ENCODE assay signal across 21 cellular contexts in genomic region chr15:73322665-73323373, GRCh38. TPM values are rescaled to one million over a fixed set of nuclear protein-coding genes. Genes with fewer than 3 reads are reported as not detected.
A peak's percentile ranks its signal among the peaks of the same experiment; 100 is the strongest.
DNase-seq lines count a peak whose midpoint lies in the region; ATAC-seq, FAIRE-seq and TF ChIP-seq lines count a peak whose summit lies in the region.
"Had no signal": no experiment of that assay in that cellular context is flagged by ENCODE, and none has a peak within 500 bp of the region (broad histone marks: within the 10 kb centered on the region; RNA-seq: fewer than 3 reads in every experiment).

No MANE protein-coding gene starts in this region.

- H3K36me3 Mint-ChIP-seq in activated naive CD4-positive, alpha-beta T cell treated with anti-CD3 and anti-CD28 coated beads, Interleukin-2, amount 10 ng/mL, durations not matched to agents 7 days and 5 days = no peaks in the 10 kb centered on the region
- no peaks in the 10 kb centered on the region for H3K36me3 Mint-ChIP-seq in activated naive CD4-positive, alpha-beta T cell treated with anti-CD3 and anti-CD28 coated beads, Interleukin-2, amount 50 U/mL, for 72 hours
- no peaks in the 10 kb centered on the region for H3K36me3 Mint-ChIP-seq in chondrocyte (ENCODE audit: low read depth)
- H3K36me3 Mint-ChIP-seq: CD4-positive, alpha-beta memory T cell had no signal

- no peak overlapping the region for H3K4me3 Mint-ChIP-seq in activated naive CD4-positive, alpha-beta T cell treated with anti-CD3 and anti-CD28 coated beads, Interleukin-2, amount 10 ng/mL, durations not matched to agents 7 days and 5 days
- no peak overlapping the region for H3K4me3 Mint-ChIP-seq in chondrocyte (ENCODE audit: unreplicated experiment)
- H3K4me3 Mint-ChIP-seq: HFFc6 had no signal

- H3K27me3 Mint-ChIP-seq in activated naive CD4-positive, alpha-beta T cell treated with anti-CD3 and anti-CD28 coated beads, Interleukin-2, amount 10 ng/mL, durations not matched to agents 7 days and 5 days = peaks cover 41% of the 10 kb centered on the region
- peaks cover 9% of the 10 kb centered on the region for H3K27me3 Mint-ChIP-seq in chondrocyte (ENCODE audit: low read depth)

- H3K4me1 ChIP-seq in osteoblast (ENCODE audit: insufficient read depth, low read length) = no peaks in the 10 kb centered on the region
- H3K4me1 ChIP-seq: BE2C, SJCRH30 had no signal

- H3K27ac ChIP-seq in osteoblast (ENCODE audit: low read depth, low read length) = no peak overlapping the region
- H3K27ac ChIP-seq: KMS-11, PC-9, SJCRH30 had no signal

- H3K27ac Mint-ChIP-seq in activated naive CD4-positive, alpha-beta T cell treated with anti-CD3 and anti-CD28 coated beads, Interleukin-2, amount 10 ng/mL, durations not matched to agents 7 days and 5 days = no peak overlapping the region
- no peak overlapping the region for H3K27ac Mint-ChIP-seq in activated naive CD4-positive, alpha-beta T cell treated with anti-CD3 and anti-CD28 coated beads, Interleukin-2, amount 50 U/mL, for 72 hours
- no peak overlapping the region for H3K27ac Mint-ChIP-seq in chondrocyte (ENCODE audit: unreplicated experiment)
- H3K27ac Mint-ChIP-seq: CD4-positive, alpha-beta memory T cell; HFFc6 had no signal

- CTCF ChIA-PET in activated naive CD4-positive, alpha-beta T cell treated with anti-CD3 and anti-CD28 coated beads, Interleukin-2, amount 10 ng/mL, durations not matched to agents 7 days and 5 days (lab: Charles Lee) = no interaction called here

- H3K9me3 Mint-ChIP-seq in activated naive CD4-positive, alpha-beta T cell treated with anti-CD3 and anti-CD28 coated beads, Interleukin-2, amount 10 ng/mL, durations not matched to agents 7 days and 5 days = no peaks in the 10 kb centered on the region
- H3K9me3 Mint-ChIP-seq in activated naive CD4-positive, alpha-beta T cell treated with anti-CD3 and anti-CD28 coated beads, Interleukin-2, amount 50 U/mL, for 72 hours = no peaks in the 10 kb centered on the region
- no peaks in the 10 kb centered on the region for H3K9me3 Mint-ChIP-seq in chondrocyte (ENCODE audit: low read depth)
- H3K9me3 Mint-ChIP-seq: CD4-positive, alpha-beta memory T cell; HFFc6 had no signal

- no peaks in the 10 kb centered on the region for H3K9me3 ChIP-seq in osteoblast (ENCODE audit: low read depth, low read length)
- H3K9me3 ChIP-seq: BE2C, SJCRH30 had no signal

- DNase-seq in activated naive CD4-positive, alpha-beta T cell treated with anti-CD3 and anti-CD28 coated beads, Interleukin-2, amount 10 ng/mL, durations not matched to agents 7 days and 5 days = peak; percentile 10
- no peak for DNase-seq in activated naive CD4-positive, alpha-beta T cell treated with anti-CD3 and anti-CD28 coated beads, Interleukin-2, amount 50 U/mL, for 72 hours (ENCODE audit: low spot score in 2 of 2)
- DNase-seq in Daoy (ENCODE audit: low read depth) (peak; percentile 36), chondrocyte (ENCODE audit: low spot score) (peak; percentile 85), osteoblast (ENCODE audit: insufficient read length, low spot score, missing footprints) (peak; percentile 88), GM19239 (ENCODE audit: insufficient read length, low spot score) (no peak), glomerular visceral epithelial cell (ENCODE audit: extremely low spot score) (no peak), GM19238 (ENCODE audit: insufficient read length, low spot score) (no peak)
- DNase-seq: BE2C; CD4-positive, alpha-beta memory T cell; DMS153; GF-D8; HFFc6; NCI-H187 treated with DMSO at 0.1 percent for 48 hours; NCI-H226; PC-9 had no signal

- H3K27me3 ChIP-seq in osteoblast (ENCODE audit: insufficient read depth, low read length) = peaks cover 11% of the 10 kb centered on the region

- no peak for ATAC-seq in activated naive CD4-positive, alpha-beta T cell treated with anti-CD3 and anti-CD28 coated beads, Interleukin-2, amount 50 U/mL, for 72 hours
- ATAC-seq: GM12878 had no signal

- no peak overlapping the region for H2AFZ ChIP-seq in osteoblast (ENCODE audit: low read length)
- H2AFZ ChIP-seq: PC-9 had no signal

- no peak overlapping the region for H3K4me2 ChIP-seq in osteoblast (ENCODE audit: insufficient read depth, low read length)
- H3K4me2 ChIP-seq: KMS-11, PC-9 had no signal

- no peak for FAIRE-seq in GM19239 (lab: Jason Lieb, UNC)
- FAIRE-seq: A204.1, GM12878, GM18507 had no signal

- no peaks in the 10 kb centered on the region for H3K79me2 ChIP-seq in osteoblast (ENCODE audit: insufficient read depth, low read length)

- no peak for TF ChIP-seq CTCF in chondrocyte (IDR thresholded peaks at IDR 0.05)
- TF ChIP-seq CTCF in osteoblast (IDR thresholded peaks at IDR 0.05; ENCODE audit: extremely low read depth, low read depth, low read length) = no peak

- no peak overlapping the region for H3K4me3 ChIP-seq in osteoblast (ENCODE audit: insufficient read depth, low read length)
- H3K4me3 ChIP-seq: GM12878, PC-9, SJCRH30 had no signal

- no peaks in the 10 kb centered on the region for H4K20me1 ChIP-seq in osteoblast (ENCODE audit: insufficient read depth, low read length)

- no peaks in the 10 kb centered on the region for H3K36me3 ChIP-seq in osteoblast (ENCODE audit: insufficient read depth, low read length)
- H3K36me3 ChIP-seq: BE2C, SJCRH30 had no signal

- H3K4me1 Mint-ChIP-seq in activated naive CD4-positive, alpha-beta T cell treated with anti-CD3 and anti-CD28 coated beads, Interleukin-2, amount 10 ng/mL, durations not matched to agents 7 days and 5 days = no peaks in the 10 kb centered on the region
- peaks cover 7% of the 10 kb centered on the region for H3K4me1 Mint-ChIP-seq in chondrocyte (ENCODE audit: low read depth)

RNA-seq across cellular contexts. Expression of gene HCN4, which starts 45.9 kb away (rescaled TPM):
- total RNA-seq in activated naive CD4-positive, alpha-beta T cell treated with anti-CD3 and anti-CD28 coated beads, Interleukin-2, amount 50 U/mL, for 72 hours = under 1 TPM in 1 of 2 donors, not detected in 1; 0.04 TPM
- total RNA-seq in Daoy (2014; rRNA removed; shearing (Covaris generic)) = 0.09 TPM in 1 of 2 replicates, not detected in the other
- total RNA-seq in chondrocyte (0.05 TPM in 2 of 3 replicates, not detected in the other), osteoblast (not detected in 2 replicates)
- total RNA-seq: CD4-positive, alpha-beta memory T cell; HFFc6; PC-9; SJCRH30 had no signal

Comparison
In these comparisons a context has a peak if more than half of its experiments do, and no peak if none do; other contexts are left out.
1. DNase-seq: peak in activated naive CD4-positive, alpha-beta T cell treated with anti-CD3 and anti-CD28 coated beads, Interleukin-2, amount 10 ng/mL, durations not matched to agents 7 days and 5 days (single experiment), Daoy (single experiment), chondrocyte (single experiment) and osteoblast (single experiment); none in activated naive CD4-positive, alpha-beta T cell treated with anti-CD3 and anti-CD28 coated beads, Interleukin-2, amount 50 U/mL, for 72 hours (0 of 2), GM19239 (single experiment), glomerular visceral epithelial cell (single experiment) and GM19238 (single experiment).